Comparison of ENCODE assay signal across 15 cellular contexts in the genomic region with DNA sequence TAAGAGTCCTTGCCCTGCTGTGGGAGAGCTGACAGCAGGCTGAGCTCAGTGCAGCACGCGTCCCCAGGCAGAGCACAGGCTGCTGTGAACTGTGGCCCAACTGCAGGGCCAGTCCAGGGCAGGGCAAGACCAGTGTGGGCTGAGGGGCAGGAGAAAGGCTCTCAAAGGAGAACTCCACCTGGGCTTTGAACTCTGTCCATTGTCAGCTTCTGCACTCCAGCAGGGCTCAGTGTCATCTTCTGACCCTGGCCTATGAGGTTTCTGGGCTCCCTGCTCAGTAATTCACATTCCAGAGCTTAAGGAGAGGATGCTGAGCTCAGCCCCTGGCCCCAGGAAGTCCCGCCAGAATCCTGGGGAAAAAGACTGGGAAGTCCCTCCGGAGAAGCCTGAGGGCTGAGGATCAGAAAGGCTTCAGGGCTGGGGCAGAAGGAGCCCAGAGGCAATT. TPM values are rescaled to one million over a fixed set of nuclear protein-coding genes. Genes with fewer than 3 reads are reported as not detected.
DNase-seq lines count a peak whose midpoint lies in the region; ATAC-seq, FAIRE-seq and TF ChIP-seq lines count a peak whose summit lies in the region.
"Had no signal": no experiment of that assay in that cellular context is flagged by ENCODE, and none has a peak within 500 bp of the region (broad histone marks: within the 10 kb centered on the region; RNA-seq: fewer than 3 reads in every experiment).

No MANE protein-coding gene starts in this region.

- H3K9me3 ChIP-seq in ascending aorta: no peaks in the 10 kb centered on the region

- no peak for TF ChIP-seq POLR2A in H54 (IDR thresholded peaks at IDR 0.05; ENCODE audit: low read depth, low read length)

- no peak for TF ChIP-seq CTCF in ascending aorta (IDR thresholded peaks at IDR 0.05)

- no peak for FAIRE-seq in H54 (lab: Jason Lieb, UNC)

- H3K27me3 ChIP-seq in ascending aorta: no peaks in the 10 kb centered on the region
- H3K27me3 ChIP-seq: dorsolateral prefrontal cortex had no signal

- ATAC-seq in sciatic nerve: peak; percentile 69
- ATAC-seq: HCT116 had no signal

- peaks cover 0 to 20% of the 10 kb centered on the region in 2 donors for H3K4me1 ChIP-seq in ascending aorta

- no peak overlapping the region for H3K4me3 ChIP-seq in ascending aorta
- H3K4me3 ChIP-seq: dorsolateral prefrontal cortex had no signal

- peak overlapping the region; percentile 30 to 62 for H3K27ac ChIP-seq in ascending aorta

- intact Hi-C loops in ascending aorta (cut with DNase I) (no loop called here), sciatic nerve (cut with DNase I) (no loop called here)

- DNase-seq in H54 (ENCODE audit: insufficient read length, low spot score) (peak; percentile 23), ascending aorta (ENCODE audit: low spot score in 2 of 2) (no peak), iPS DF 4.7 (ENCODE audit: extremely low read depth, low spot score) (peak; percentile 38), sciatic nerve (ENCODE audit: low spot score) (no peak), NCI-H524 treated with DMSO at 0.1 percent for 48 hours (lab: John Stamatoyannopoulos, UW) (no peak), NOMO-1 (lab: John Stamatoyannopoulos, UW; ENCODE audit: unreplicated experiment in 2 of 2) (no peak), NCI-H2227 treated with DMSO at 0.1 percent for 48 hours (lab: John Stamatoyannopoulos, UW) (no peak)
- DNase-seq in stimulated activated naive CD4-positive, alpha-beta T cell (lab: John Stamatoyannopoulos, UW): no peak
- DNase-seq: activated CD4-positive, alpha-beta T cell treated with anti-CD3 and anti-CD28 coated beads, Interleukin-2, amount 50 U/mL, for 48 hours; activated naive CD4-positive, alpha-beta T cell treated with anti-CD3 and anti-CD28 coated beads, Interleukin-2, amount 10 ng/mL, durations not matched to agents 7 days and 5 days; C1 segment of cervical spinal cord; dorsolateral prefrontal cortex; naive B cell; NCI-H69 had no signal

- no peaks in the 10 kb centered on the region for H3K36me3 ChIP-seq in ascending aorta

RNA-seq across cellular contexts. Expression of gene LHFPL2, which starts 37.4 kb away (rescaled TPM):
- total RNA-seq in ascending aorta (9.7 TPM), sciatic nerve (33.4 TPM)

Comparison
In these comparisons a context has a peak if more than half of its experiments do, and no peak if none do; other contexts are left out.
1. DNase-seq: peak in H54 (single experiment) and iPS DF 4.7 (single experiment); none in ascending aorta (0 of 2), sciatic nerve (single experiment), stimulated activated naive CD4-positive, alpha-beta T cell (0 of 6), NCI-H524 treated with DMSO at 0.1 percent for 48 hours (single experiment), NOMO-1 (0 of 2) and NCI-H2227 treated with DMSO at 0.1 percent for 48 hours (single experiment).